Comparison of ENCODE assay signal across 19 cellular contexts in the genomic region with DNA sequence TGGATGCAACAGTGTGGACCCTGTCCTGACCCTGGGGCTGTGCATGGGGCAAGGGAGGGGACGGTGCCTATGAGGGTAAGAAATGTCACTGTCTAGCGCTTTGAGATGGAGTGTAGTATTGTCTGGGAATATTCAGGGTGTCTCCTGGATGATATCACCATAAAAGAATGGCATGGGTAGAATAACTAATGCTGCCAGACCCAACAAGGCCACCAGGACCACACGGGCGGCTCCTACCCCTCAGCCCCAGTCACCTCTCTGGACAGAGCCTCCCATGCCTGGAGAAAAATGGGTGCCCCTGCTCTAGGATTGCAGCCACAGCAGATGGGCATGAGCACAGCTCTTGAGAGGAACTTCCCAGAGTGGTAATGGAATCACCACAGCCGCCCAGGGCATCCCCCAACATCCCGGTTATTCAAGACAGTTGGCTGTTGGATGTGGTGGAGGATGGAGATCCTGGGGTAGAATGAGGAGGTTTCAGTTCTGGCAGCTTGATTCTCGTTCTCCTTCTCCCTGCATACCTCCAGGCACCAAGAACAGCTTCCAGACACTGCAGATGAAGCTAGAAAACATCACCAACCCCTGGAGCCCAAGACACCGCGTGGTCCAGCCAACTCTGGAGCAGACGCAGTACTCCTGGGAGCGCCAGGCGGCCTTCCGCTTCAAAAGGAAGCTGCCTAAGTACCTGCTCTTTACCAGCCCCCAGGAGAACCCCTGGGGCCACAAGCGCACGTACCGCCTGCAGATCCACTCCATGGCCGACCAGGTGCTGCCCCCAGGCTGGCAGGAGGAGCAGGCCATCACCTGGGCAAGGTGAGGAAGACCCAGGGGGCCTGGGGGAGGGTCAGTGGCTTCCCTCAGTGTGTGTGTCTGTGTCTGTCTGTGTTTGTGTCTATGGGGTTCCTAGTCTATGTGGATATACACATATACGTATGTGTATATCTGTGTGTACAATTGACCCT. TPM values are rescaled to one million over a fixed set of nuclear protein-coding genes. Genes with fewer than 3 reads are reported as not detected.
A peak's percentile ranks its signal among the peaks of the same experiment; 100 is the strongest.
DNase-seq lines count a peak whose midpoint lies in the region; ATAC-seq, FAIRE-seq and TF ChIP-seq lines count a peak whose summit lies in the region.
"Had no signal": no experiment of that assay in that cellular context is flagged by ENCODE, and none has a peak within 500 bp of the region (broad histone marks: within the 10 kb centered on the region; RNA-seq: fewer than 3 reads in every experiment).

No MANE protein-coding gene starts in this region.

- no peak overlapping the region for H3K4me3 ChIP-seq in bronchial epithelial cell (ENCODE audit: low read depth, low read length)
- no peak overlapping the region for H3K4me3 ChIP-seq in lung

- whole genome bisulfite sequencing in lung, 2 donors = 90 to 91% methylated on average over 17 of the region's 18 CpGs

- no peak overlapping the region for H3K27ac ChIP-seq in lung (ENCODE audit: low read depth in 1 of 2, low read length in 1 of 2)

- no peaks in the 10 kb centered on the region for H3K9me3 Mint-ChIP-seq in activated CD8-positive, alpha-beta memory T cell treated with anti-CD3 and anti-CD28 coated beads, Interleukin-2, amount 10 ng/mL, durations not matched to agents 7 days and 5 days (ENCODE audit: low read depth)
- H3K9me3 Mint-ChIP-seq: CD4-positive, CD25-positive, alpha-beta regulatory T cell had no signal

- TF ChIP-seq CTCF in bronchial epithelial cell (IDR thresholded peaks at IDR 0.05; ENCODE audit: insufficient read depth, low read length, severe bottlenecking) (no peak), lung (IDR thresholded peaks at IDR 0.05; ENCODE audit: control extremely low read depth, extremely low read depth) (no peak)

- H3K27me3 ChIP-seq in bronchial epithelial cell (ENCODE audit: control insufficient read depth, insufficient read depth, low read length) (peaks cover 5% of the 10 kb centered on the region), lung (ENCODE audit: control insufficient read depth, insufficient read depth) (no peaks in the 10 kb centered on the region)
- H3K27me3 ChIP-seq: BE2C had no signal

- no peak overlapping the region for H3K27ac Mint-ChIP-seq in activated CD8-positive, alpha-beta memory T cell treated with anti-CD3 and anti-CD28 coated beads, Interleukin-2, amount 10 ng/mL, durations not matched to agents 7 days and 5 days
- H3K27ac Mint-ChIP-seq: CD4-positive, CD25-positive, alpha-beta regulatory T cell had no signal

- FAIRE-seq in bronchial epithelial cell (lab: Jason Lieb, UNC) = peak; percentile 84
- FAIRE-seq: A204.1, H1 had no signal

- no peaks in the 10 kb centered on the region for H3K9me3 ChIP-seq in lung (ENCODE audit: control insufficient read depth in 2 of 2, insufficient read depth in 1 of 2, low read length in 1 of 2)
- H3K9me3 ChIP-seq: BE2C had no signal

- H3K4me1 Mint-ChIP-seq in activated CD8-positive, alpha-beta memory T cell treated with anti-CD3 and anti-CD28 coated beads, Interleukin-2, amount 10 ng/mL, durations not matched to agents 7 days and 5 days = no peaks in the 10 kb centered on the region
- H3K4me1 Mint-ChIP-seq: CD4-positive, CD25-positive, alpha-beta regulatory T cell had no signal

- no peak overlapping the region for H3K4me3 Mint-ChIP-seq in activated CD8-positive, alpha-beta memory T cell treated with anti-CD3 and anti-CD28 coated beads, Interleukin-2, amount 10 ng/mL, durations not matched to agents 7 days and 5 days
- H3K4me3 Mint-ChIP-seq: CD4-positive, CD25-positive, alpha-beta regulatory T cell had no signal

- H3K4me1 ChIP-seq in lung (ENCODE audit: control insufficient read depth in 2 of 2, insufficient read depth in 2 of 2, low read length in 2 of 2) = no peaks in the 10 kb centered on the region
- H3K4me1 ChIP-seq: BE2C had no signal

- CTCF ChIA-PET in activated CD8-positive, alpha-beta memory T cell treated with anti-CD3 and anti-CD28 coated beads, Interleukin-2, amount 10 ng/mL, durations not matched to agents 7 days and 5 days (lab: Charles Lee) = no interaction called here

- DNase-seq in activated CD8-positive, alpha-beta memory T cell treated with anti-CD3 and anti-CD28 coated beads, Interleukin-2, amount 10 ng/mL, durations not matched to agents 7 days and 5 days = peak; percentile 29
- DNase-seq in activated CD8-positive, alpha-beta memory T cell treated with anti-CD3 and anti-CD28 coated beads, Interleukin-2, amount 50 U/mL, for 48 hours = no peak
- DNase-seq in bronchial epithelial cell (ENCODE audit: low read depth) = no peak
- peak; percentile 15 for DNase-seq in lung (ENCODE audit: low spot score)
- DNase-seq in ureter (ENCODE audit: low spot score) = peak; percentile 28
- no peak for DNase-seq in SHP77 treated with DMSO at 0.1 percent for 48 hours (lab: John Stamatoyannopoulos, UW)
- no peak for DNase-seq in DMS53 treated with DMSO at 0.1 percent for 48 hours (lab: John Stamatoyannopoulos, UW; ENCODE audit: unreplicated experiment)
- no peak for DNase-seq in COLO829 (ENCODE audit: low spot score)
- DNase-seq: BE2C; CD4-positive, CD25-positive, alpha-beta regulatory T cell; DMS153; NCI-H1105; NCI-H187 treated with DMSO at 0.1 percent for 48 hours; NCI-H226; NCI-H524; SHP77 had no signal

- H3K27me3 Mint-ChIP-seq in activated CD8-positive, alpha-beta memory T cell treated with anti-CD3 and anti-CD28 coated beads, Interleukin-2, amount 10 ng/mL, durations not matched to agents 7 days and 5 days = no peaks in the 10 kb centered on the region

- H3K36me3 Mint-ChIP-seq in activated CD8-positive, alpha-beta memory T cell treated with anti-CD3 and anti-CD28 coated beads, Interleukin-2, amount 10 ng/mL, durations not matched to agents 7 days and 5 days = no peaks in the 10 kb centered on the region
- H3K36me3 Mint-ChIP-seq: CD4-positive, CD25-positive, alpha-beta regulatory T cell had no signal

- H3K36me3 ChIP-seq in bronchial epithelial cell (ENCODE audit: control insufficient read depth, insufficient read depth, low read length) (no peaks in the 10 kb centered on the region), lung (ENCODE audit: control insufficient read depth in 2 of 2, insufficient read depth in 2 of 2, low read length in 2 of 2) (no peaks in the 10 kb centered on the region)
- H3K36me3 ChIP-seq: BE2C had no signal

- ATAC-seq in activated CD8-positive, alpha-beta memory T cell treated with anti-CD3 and anti-CD28 coated beads, Interleukin-2, amount 10 ng/mL, durations not matched to agents 7 days and 5 days = no peak
- no peak for ATAC-seq in lung (ENCODE audit: insufficient read depth, low FRiP score)

RNA-seq across cellular contexts. Expression of gene AOC1, which starts 6.2 kb away (rescaled TPM):
- not detected for total RNA-seq in activated CD8-positive, alpha-beta memory T cell treated with anti-CD3 and anti-CD28 coated beads, Interleukin-2, amount 10 ng/mL, durations not matched to agents 7 days and 5 days
- total RNA-seq in bronchial epithelial cell (under 0.01 and 2.4 TPM in 2 replicates), lung (under 1 TPM; 0.48 to 0.92 TPM), ureter (1.5 TPM)
- polyA plus RNA-seq in lung = 1 to 10 TPM in 1 of 2 donors, under 1 TPM in 1; 0.35 to 1.3 TPM
- total RNA-seq: CD4-positive, CD25-positive, alpha-beta regulatory T cell; RPMI7951 had no signal
- polyA plus RNA-seq: CD4-positive, CD25-positive, alpha-beta regulatory T cell had no signal

RNA-seq across cellular contexts. Expression of gene TMEM176A, which starts 57.9 kb away (rescaled TPM):
- not detected for total RNA-seq in activated CD8-positive, alpha-beta memory T cell treated with anti-CD3 and anti-CD28 coated beads, Interleukin-2, amount 10 ng/mL, durations not matched to agents 7 days and 5 days
- total RNA-seq in bronchial epithelial cell (0.79 TPM in 1 of 2 replicates, not detected in the other), lung (10 to 100 TPM; 18.3 to 33.1 TPM), ureter (30.7 TPM)
- 10 to 100 TPM; 21.3 to 25.4 TPM for polyA plus RNA-seq in lung
- total RNA-seq: CD4-positive, CD25-positive, alpha-beta regulatory T cell; RPMI7951 had no signal

RNA-seq across cellular contexts. Expression of gene TMEM176B, which starts 58.4 kb away (rescaled TPM):
- not detected for total RNA-seq in activated CD8-positive, alpha-beta memory T cell treated with anti-CD3 and anti-CD28 coated beads, Interleukin-2, amount 10 ng/mL, durations not matched to agents 7 days and 5 days
- not detected in 2 replicates for total RNA-seq in bronchial epithelial cell
- total RNA-seq in lung = 10 to 100 TPM; 37.2 to 39.2 TPM
- 10 to 100 TPM; 14.6 to 54.8 TPM for polyA plus RNA-seq in lung
- 32.7 TPM for total RNA-seq in ureter
- total RNA-seq: CD4-positive, CD25-positive, alpha-beta regulatory T cell; RPMI7951 had no signal

Comparison
In these comparisons a context has a peak if more than half of its experiments do, and no peak if none do; other contexts are left out.
1. DNase-seq: peak in activated CD8-positive, alpha-beta memory T cell treated with anti-CD3 and anti-CD28 coated beads, Interleukin-2, amount 10 ng/mL, durations not matched to agents 7 days and 5 days (single experiment), lung (single experiment) and ureter (single experiment); none in activated CD8-positive, alpha-beta memory T cell treated with anti-CD3 and anti-CD28 coated beads, Interleukin-2, amount 50 U/mL, for 48 hours (single experiment), bronchial epithelial cell (single experiment), SHP77 treated with DMSO at 0.1 percent for 48 hours (single experiment), DMS53 treated with DMSO at 0.1 percent for 48 hours (single experiment) and COLO829 (single experiment).
2. RNA of gene TMEM176A, which starts 57.9 kb away (total RNA-seq): 18.3 to 33.1 TPM in lung and 30.7 TPM in ureter (single experiment); 0.79 TPM in bronchial epithelial cell and not detected in activated CD8-positive, alpha-beta memory T cell treated with anti-CD3 and anti-CD28 coated beads, Interleukin-2, amount 10 ng/mL, durations not matched to agents 7 days and 5 days; every median in the first group is over 10 times any median in the second.
3. RNA of gene TMEM176B, which starts 58.4 kb away (total RNA-seq): 37.2 to 39.2 TPM in lung and 32.7 TPM in ureter (single experiment); not detected in activated CD8-positive, alpha-beta memory T cell treated with anti-CD3 and anti-CD28 coated beads, Interleukin-2, amount 10 ng/mL, durations not matched to agents 7 days and 5 days and not detected in bronchial epithelial cell; every median in the first group is over 10 times any median in the second.